In the genomic region with DNA sequence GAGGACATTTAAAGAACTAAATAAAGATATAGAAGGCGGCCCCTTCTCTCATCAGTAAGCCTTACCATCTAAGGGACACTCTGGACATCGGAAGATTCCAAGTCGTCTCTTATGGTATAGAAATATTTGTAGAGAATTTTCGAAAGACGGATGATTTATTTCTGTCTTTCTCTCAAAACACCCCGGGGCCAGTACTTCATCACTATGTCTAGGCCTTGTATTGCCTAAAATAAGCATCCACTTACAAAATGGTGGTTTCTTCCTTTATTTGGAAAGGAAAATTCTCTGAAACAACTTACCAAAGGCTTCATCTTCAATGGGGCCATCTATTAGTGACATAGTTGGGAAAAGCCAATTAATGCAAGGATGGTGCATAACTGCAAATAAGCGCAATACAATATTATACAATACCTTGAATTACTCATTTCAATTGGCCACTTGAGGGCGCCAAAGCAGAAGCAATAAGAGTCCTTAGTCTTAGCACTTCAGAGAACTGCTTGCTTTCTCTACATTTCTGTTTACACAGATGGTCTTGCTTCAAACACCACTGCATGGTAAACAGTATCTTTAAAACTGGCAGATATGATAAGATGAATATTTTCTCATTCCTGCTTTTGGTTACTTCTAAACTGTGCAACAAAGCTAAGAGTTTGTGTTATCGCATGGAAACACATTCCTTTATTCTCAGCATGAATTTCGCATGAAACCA, we compare ENCODE assay signal across 8 cellular contexts.
DNase-seq lines count a peak whose midpoint lies in the region; ATAC-seq, FAIRE-seq and TF ChIP-seq lines count a peak whose summit lies in the region.

No MANE protein-coding gene starts in this region.

- no peak overlapping the region for H4K8ac ChIP-seq in IMR-90 (ENCODE audit: low read depth in 2 of 2, low read length in 2 of 2)

- no peak for FAIRE-seq in urothelium cell line (lab: Jason Lieb, UNC)

- H3F3A ChIP-seq in DOHH2 (ENCODE audit: control insufficient read depth, insufficient read depth), result no peaks in the 10 kb centered on the region

- H3K27ac ChIP-seq in DOHH2 (ENCODE audit: low read depth, low read length) (no peak overlapping the region), IMR-90 (ENCODE audit: insufficient read depth, low read length) (no peak overlapping the region), RWPE1 (no peak overlapping the region), foreskin keratinocyte (no peak overlapping the region), ovary (no peak overlapping the region)

- ATAC-seq in GM21576 (IDR thresholded peaks at IDR 0.05; ENCODE audit: unreplicated experiment), result peak; percentile 90
- ATAC-seq in IMR-90 (ENCODE audit: low read depth), result peak; percentile 95
- ATAC-seq in activated T-helper 17 cell treated with anti-CD3 and anti-CD28 coated beads, Interleukin-2, amount 50 U/mL, for 72 hours (replicated peaks), result peak; percentile 72
- ATAC-seq in foreskin keratinocyte, result peak; percentile 91

- H3K4me1 Mint-ChIP-seq in activated T-helper 17 cell treated with anti-CD3 and anti-CD28 coated beads, Interleukin-2, amount 50 U/mL, for 72 hours, result peaks cover 3% of the 10 kb centered on the region

- H3K27me3 ChIP-seq in DOHH2 (ENCODE audit: control insufficient read depth, low read length) (peaks cover 3% of the 10 kb centered on the region; the same call in 1 of the 2 replicates), IMR-90 (ENCODE audit: control insufficient read depth, insufficient read depth, low read length) (no peaks in the 10 kb centered on the region; the same call in 1 of the 2 replicates), foreskin keratinocyte (no peaks in the 10 kb centered on the region), ovary (no peaks in the 10 kb centered on the region)

- TF ChIP-seq EP300 in ovary (IDR thresholded peaks at IDR 0.05), result no peak

- TF ChIP-seq POLR2A in IMR-90 (IDR thresholded peaks at IDR 0.05; ENCODE audit: low read depth, low read length), result no peak
- no peak for TF ChIP-seq POLR2A in ovary (IDR thresholded peaks at IDR 0.05)

- intact Hi-C loops in IMR-90 (cut with micrococcal nuclease) (loop anchor here (1.0 to 2.0 kb wide), 5 partner anchors 33 to 311 kb away; no protein-coding TSS in a partner anchor), ovary (cut with DNase I) (loop anchor here in 1 of 4 donors (10.0 kb wide), 1 partner anchor 161 kb away; no protein-coding TSS in a partner anchor)

- H4K20me1 ChIP-seq in DOHH2 (ENCODE audit: control insufficient read depth, insufficient read depth, low read depth, low read length), result no peaks in the 10 kb centered on the region
- no peaks in the 10 kb centered on the region for H4K20me1 ChIP-seq in IMR-90 (ENCODE audit: insufficient read depth, low read length)

- H3K23ac ChIP-seq in IMR-90 (ENCODE audit: low read depth, low read length), result no peak overlapping the region

- no peak overlapping the region for H3K18ac ChIP-seq in IMR-90 (ENCODE audit: low read depth, low read length)

- no TSS peak for BruUV-seq in IMR-90 (replicated peaks; lab: Mats Ljungman, UMichigan)

- no peak overlapping the region for H3K56ac ChIP-seq in IMR-90 (ENCODE audit: extremely low read depth, insufficient read depth, low read length)

- WGBS in IMR-90 (ENCODE audit: extremely low coverage in 2 of 2, insufficient read length in 1 of 2), 2 experiments, result 100% methylated on average over 2 of the region's 10 CpGs; no CpG with 5 or more reads in 1 of the 2 experiments
- WGBS in ovary, 3 donors, result 54 to 58% (median 57%) methylated on average over 10 of the region's 10 CpGs

- no peaks in the 10 kb centered on the region for H3K36me3 ChIP-seq in DOHH2 (ENCODE audit: control insufficient read depth, low read length)
- no peaks in the 10 kb centered on the region for H3K36me3 ChIP-seq in IMR-90 (ENCODE audit: control insufficient read depth, insufficient read depth, low read length)
- no peaks in the 10 kb centered on the region for H3K36me3 ChIP-seq in ovary

- peak; percentile 84 for TF ChIP-seq RAD21 in IMR-90 (IDR thresholded peaks at IDR 0.05; ENCODE audit: low read length)

- no peak overlapping the region for H2BK5ac ChIP-seq in IMR-90 (ENCODE audit: low read depth, low read length, poor library complexity, severe bottlenecking)

- H3K9me1 ChIP-seq in IMR-90 (ENCODE audit: insufficient read depth, low read length), result no peaks in the 10 kb centered on the region

- no peak overlapping the region for H2AK9ac ChIP-seq in IMR-90 (replicated peaks; ENCODE audit: low read depth, low read length, poor library complexity)

- H3K4me2 ChIP-seq in DOHH2 (ENCODE audit: low read length) (no peak overlapping the region), IMR-90 (ENCODE audit: low read depth, low read length) (no peak overlapping the region)

- TF ChIP-seq CTCF in DOHH2 (IDR thresholded peaks at IDR 0.05; ENCODE audit: low read depth, low read length, poor library complexity, severe bottlenecking), result peak; percentile 76
- TF ChIP-seq CTCF in IMR-90 (conservative IDR thresholded peaks at IDR 0.05; ENCODE audit: low read depth, low read length), result peak; percentile 73
- TF ChIP-seq CTCF in RWPE1 (conservative IDR thresholded peaks at IDR 0.05; ENCODE audit: low read depth), result peak; percentile 67
- peak; percentile 83 for TF ChIP-seq CTCF in foreskin keratinocyte (conservative IDR thresholded peaks at IDR 0.05)
- peak in 1 of 3 donors; percentile 20 for TF ChIP-seq CTCF in ovary (IDR thresholded peaks at IDR 0.05)

- H3K9me3 Mint-ChIP-seq in activated T-helper 17 cell treated with anti-CD3 and anti-CD28 coated beads, Interleukin-2, amount 50 U/mL, for 72 hours, result no peaks in the 10 kb centered on the region

- POLR2A ChIA-PET in IMR-90 (lab: Charles Lee; ENCODE audit: unreplicated experiment), result no interaction called here
- POLR2A ChIA-PET in RWPE1 (lab: Yijun Ruan, JAX; ENCODE audit: low non-redundant PET), result no interaction called here

- H3K27me3 Mint-ChIP-seq in activated T-helper 17 cell treated with anti-CD3 and anti-CD28 coated beads, Interleukin-2, amount 50 U/mL, for 72 hours, result peaks cover 14% of the 10 kb centered on the region

- dilution Hi-C loops in IMR-90 (cut with HindIII; ENCODE audit: low sequenced_read_pairs, unreplicated experiment), result no loop called here

- no peaks in the 10 kb centered on the region for H3K79me1 ChIP-seq in IMR-90 (ENCODE audit: low read depth in 1 of 2, low read length in 2 of 2)

- no peak overlapping the region for H3K27ac Mint-ChIP-seq in activated T-helper 17 cell treated with anti-CD3 and anti-CD28 coated beads, Interleukin-2, amount 50 U/mL, for 72 hours

- H2BK15ac ChIP-seq in IMR-90 (ENCODE audit: low read depth, low read length), result no peak overlapping the region

- H3K9ac ChIP-seq in IMR-90 (ENCODE audit: low read depth, low read length), result no peak overlapping the region

- H4K91ac ChIP-seq in IMR-90 (ENCODE audit: insufficient read depth, low read depth, low read length), result no peak overlapping the region

- in situ Hi-C loops in IMR-90 (cut with MboI; ENCODE audit: low sequenced_read_pairs), result no loop called here

- no peak overlapping the region for H2BK20ac ChIP-seq in IMR-90 (ENCODE audit: low read depth, low read length)

- H3K4me1 ChIP-seq in DOHH2 (ENCODE audit: control insufficient read depth, low read length) (no peaks in the 10 kb centered on the region), IMR-90 (ENCODE audit: control insufficient read depth, insufficient read depth, low read length) (no peaks in the 10 kb centered on the region), foreskin keratinocyte (no peaks in the 10 kb centered on the region), ovary (ENCODE audit: insufficient read depth) (no peaks in the 10 kb centered on the region)

- H3K4me3 Mint-ChIP-seq in activated T-helper 17 cell treated with anti-CD3 and anti-CD28 coated beads, Interleukin-2, amount 50 U/mL, for 72 hours, result no peak overlapping the region

- H2BK120ac ChIP-seq in IMR-90 (ENCODE audit: low read depth, low read length), result no peak overlapping the region

- no peaks in the 10 kb centered on the region for H3K36me3 Mint-ChIP-seq in activated T-helper 17 cell treated with anti-CD3 and anti-CD28 coated beads, Interleukin-2, amount 50 U/mL, for 72 hours (ENCODE audit: low read depth)

- H2AFZ ChIP-seq in IMR-90 (replicated peaks; ENCODE audit: low read length, poor library complexity), result no peak overlapping the region

- no peak overlapping the region for H2AK5ac ChIP-seq in IMR-90 (ENCODE audit: low read depth, low read length)

- CTCF ChIA-PET in IMR-90 (lab: Yijun Ruan, JAX), result interaction anchor here (0.7 to 2.9 kb wide), 4 partner anchors 13 to 91 kb away, joined by 3 to 12 read pairs (median 3); no protein-coding TSS in a partner anchor
- CTCF ChIA-PET in RWPE1 (lab: Yijun Ruan, JAX), result interaction anchor here (0.6 to 0.9 kb wide), 3 partner anchors 87 to 1007 kb away, joined by 3 to 5 read pairs (median 3); a partner anchor contains a TSS

- H3K9me3 ChIP-seq in DOHH2 (ENCODE audit: control insufficient read depth, insufficient read depth, low read length) (no peaks in the 10 kb centered on the region), IMR-90 (ENCODE audit: control insufficient read depth, insufficient read depth, low read length) (no peaks in the 10 kb centered on the region), ovary (no peaks in the 10 kb centered on the region)

- H3K4me3 ChIP-seq in DOHH2 (ENCODE audit: low read length) (no peak overlapping the region), IMR-90 (ENCODE audit: insufficient read depth, low read depth, low read length) (no peak overlapping the region), ovary (no peak overlapping the region)

- H3K9me2 ChIP-seq in DOHH2 (replicated peaks; ENCODE audit: control insufficient read depth, low read length), result no peaks in the 10 kb centered on the region

- H4K5ac ChIP-seq in IMR-90 (ENCODE audit: low read depth, low read length), result no peak overlapping the region

- no peaks in the 10 kb centered on the region for H3K79me2 ChIP-seq in DOHH2 (ENCODE audit: control insufficient read depth, low read length)

- no peak overlapping the region for H3K14ac ChIP-seq in IMR-90 (replicated peaks; ENCODE audit: low read depth, low read length)

- DNase-seq in IMR-90 (peak; percentile 74), RWPE1 (ENCODE audit: low spot score) (peak; percentile 22), foreskin keratinocyte (peak; percentile 10 to 47), ovary (peak; percentile 27 to 67 (median 46)), urothelium cell line (ENCODE audit: low spot score) (peak; percentile 38)

- H3K4ac ChIP-seq in IMR-90 (ENCODE audit: low read depth, low read length), result no peak overlapping the region

TF ChIP-seq in IMR-90, 13 proteins besides CTCF, POLR2A, EP300 and RAD21:
- no peak for TF ChIP-seq CHD1 (IDR thresholded peaks at IDR 0.05; ENCODE audit: low read depth, low read length)
- peak; percentile 59 for TF ChIP-seq SMC3 (IDR thresholded peaks at IDR 0.05; ENCODE audit: low read depth, low read length)

Comparison
In these comparisons a context has a peak if more than half of its experiments do, and no peak if none do; other contexts are left out.
1. DNase-seq: peak in every context shown above with its lines; median percentile 74 in IMR-90; 46 in ovary; 38 in urothelium cell line; 28 in foreskin keratinocyte; 22 in RWPE1.